8 cellular contexts compared by ENCODE assay signal in genomic region chrX:130339408-130340222, GRCh38. TPM values are rescaled to one million over a fixed set of nuclear protein-coding genes. Genes with fewer than 3 reads are reported as not detected.
DNase-seq lines count a peak whose midpoint lies in the region; ATAC-seq, FAIRE-seq and TF ChIP-seq lines count a peak whose summit lies in the region.

Gene SLC25A14, plus strand, starts transcription at chrX:130339919. Its CDS starts 360 bp downstream, at chrX:130340279.

- no peak within 1 kb of the TSS for H4K8ac ChIP-seq in H9 (replicated peaks; ENCODE audit: insufficient read length, low read depth, low read length)

- H3K36me3 ChIP-seq in neuron (ENCODE audit: insufficient read depth, low read length) = no peaks in the 10 kb centered on the region

- no peaks in the 10 kb centered on the region; a peak in 1 of 7 replicates for H3K36me3 Mint-ChIP-seq in H9 (ENCODE audit: insufficient read depth in 1 of 3, low read depth in 3 of 3)

- peak within 1 kb of the TSS; percentile 81 to 97 (median 94) for H3K27ac Mint-ChIP-seq in H9

- peak within 1 kb of the TSS; percentile 91 for H3K4me2 ChIP-seq in H9 (ENCODE audit: insufficient read depth, insufficient read length, low read length)

- no peaks in the 10 kb centered on the region for H3K23me2 ChIP-seq in H9 (ENCODE audit: insufficient read length, low read depth, low read length, poor library complexity, severe bottlenecking)

- no peak within 1 kb of the TSS for H2BK15ac ChIP-seq in H9 (ENCODE audit: low read depth, low read length)

- H3K4ac ChIP-seq in H9 (ENCODE audit: low read depth, low read length) = no peak within 1 kb of the TSS

- H4K20me1 ChIP-seq in H9 (ENCODE audit: control insufficient read depth, insufficient read depth, insufficient read length) = no peaks in the 10 kb centered on the region

- H3K27ac ChIP-seq in H9 (ENCODE audit: insufficient read length, low read depth, low read length) (no peak within 1 kb of the TSS), foreskin keratinocyte (no peak within 1 kb of the TSS), substantia nigra (ENCODE audit: low read depth, low read length, poor library complexity, severe bottlenecking) (no peak within 1 kb of the TSS)

- peak; percentile 78 for DNase-seq in H9
- peak; percentile 93 for DNase-seq in M059J (ENCODE audit: low read depth)
- DNase-seq in SIG-M5 (lab: John Stamatoyannopoulos, UW) = peak; percentile 13
- DNase-seq in activated effector memory CD4-positive, alpha-beta T cell treated with anti-CD3 and anti-CD28 coated beads, Interleukin-2, amount 50 U/mL, for 16 hours = peak; percentile 89
- DNase-seq in foreskin keratinocyte = peak; percentile 31 to 55
- peak in 44 of 49 donors; percentile 0 to 69 (median 27) for DNase-seq in substantia nigra (lab: John Stamatoyannopoulos, UW)

- no peaks in the 10 kb centered on the region; the same call in 1 of the 2 replicates for H3K79me2 ChIP-seq in H9 (ENCODE audit: insufficient read depth, low read length)

- WGBS in H9 (ENCODE audit: extremely low coverage, insufficient read length, low lambda C conversion rate) = no CpG with 5 or more reads among the region's 55 CpGs

- peaks cover 10 to 16% of the 10 kb centered on the region in 2 experiments for H3K4me1 Mint-ChIP-seq in H9

- ATAC-seq in foreskin keratinocyte = peak; percentile 96

- H2BK5ac ChIP-seq in H9 (ENCODE audit: insufficient read length, low read length) = no peak within 1 kb of the TSS

- H3K14ac ChIP-seq in H9 (ENCODE audit: insufficient read depth, low read length) = no peak within 1 kb of the TSS

- no peak for TF ChIP-seq CTCF in H9 (conservative IDR thresholded peaks at IDR 0.05)
- TF ChIP-seq CTCF in foreskin keratinocyte (conservative IDR thresholded peaks at IDR 0.05) = no peak

- H3K27me3 Mint-ChIP-seq in H9 (ENCODE audit: low read depth) = no peaks in the 10 kb centered on the region; the same call in 1 of the 2 replicates

- no peak within 1 kb of the TSS for H3K56ac ChIP-seq in H9 (ENCODE audit: insufficient read length, low read depth, low read length)

- H2BK20ac ChIP-seq in H9 (ENCODE audit: low read depth, low read length, poor library complexity, severe bottlenecking) = no peak within 1 kb of the TSS

- H3T11ph ChIP-seq in H9 (ENCODE audit: low read length) = no peak within 1 kb of the TSS

- H4K5ac ChIP-seq in H9 (ENCODE audit: insufficient read length, low read depth, low read length) = no peak within 1 kb of the TSS

- no peak within 1 kb of the TSS for H2BK12ac ChIP-seq in H9 (ENCODE audit: insufficient read length, low read depth, low read length)

- H2AFZ ChIP-seq in H9 (ENCODE audit: low read length) (no peak within 1 kb of the TSS), neuron (ENCODE audit: low read depth, low read length) (peak within 1 kb of the TSS; percentile 99)

- no peaks in the 10 kb centered on the region for H3K79me1 ChIP-seq in H9 (ENCODE audit: insufficient read depth, low read depth, low read length, poor library complexity, severe bottlenecking)

- H3K9ac ChIP-seq in H9 (ENCODE audit: extremely low read depth, insufficient read length, low read length) = no peak within 1 kb of the TSS

- H3K4me3 ChIP-seq in neuron (ENCODE audit: low read length) = peak within 1 kb of the TSS; percentile 73

- no peaks in the 10 kb centered on the region for H3K27me3 ChIP-seq in H9 (ENCODE audit: insufficient read depth, low read length)
- H3K27me3 ChIP-seq in foreskin keratinocyte = no peaks in the 10 kb centered on the region
- no peaks in the 10 kb centered on the region for H3K27me3 ChIP-seq in neuron (ENCODE audit: insufficient read depth, low read length)

- peak within 1 kb of the TSS; percentile 74 for H3K18ac ChIP-seq in H9 (ENCODE audit: insufficient read length, low read depth, low read length)

- no peaks in the 10 kb centered on the region; the same call in 1 of the 2 replicates for H3K4me1 ChIP-seq in H9 (ENCODE audit: insufficient read depth, low read length)
- H3K4me1 ChIP-seq in foreskin keratinocyte = no peaks in the 10 kb centered on the region
- H3K4me1 ChIP-seq in neuron (ENCODE audit: insufficient read depth, low read length) = peaks cover 4% of the 10 kb centered on the region

- H3K23ac ChIP-seq in H9 (ENCODE audit: insufficient read length, low read depth, low read length) = no peak within 1 kb of the TSS

- peak within 1 kb of the TSS; percentile 83 to 88 for H3K4me3 Mint-ChIP-seq in H9

- no peak within 1 kb of the TSS for H4K91ac ChIP-seq in H9 (ENCODE audit: insufficient read length, low read depth, low read length)

- no peak within 1 kb of the TSS for H2AK5ac ChIP-seq in H9 (ENCODE audit: insufficient read length, low read length)

- no peak within 1 kb of the TSS for H2BK120ac ChIP-seq in H9 (ENCODE audit: low read depth, low read length, poor library complexity, severe bottlenecking)

- H3K9me3 Mint-ChIP-seq in H9 = peaks cover 0 to 47% of the 10 kb centered on the region in 2 experiments; a peak in 2 of 5 replicates

- peak; percentile 84 for FAIRE-seq in G401.6 (lab: Jason Lieb, UNC)

- H3K9me3 ChIP-seq in H9 (ENCODE audit: control insufficient read depth, low read depth, low read length) (peaks cover 10% of the 10 kb centered on the region), neuron (ENCODE audit: low read length) (no peaks in the 10 kb centered on the region)

RNA-seq across cellular contexts. Expression of gene SLC25A14, which starts in this region (rescaled TPM):
- total RNA-seq in H9 (2021) = 11.7 and 12.7 TPM in 2 replicates
- total RNA-seq in M059J (2014; rRNA removed; shearing (Covaris generic)) = 33.1 and 34.2 TPM in 2 replicates
- 9.2 and 10.4 TPM in 2 replicates for total RNA-seq in foreskin keratinocyte
- polyA plus RNA-seq in foreskin keratinocyte = 9.7 and 10.8 TPM in 2 replicates

Comparison
In these comparisons a context has a peak if more than half of its experiments do, and no peak if none do; other contexts are left out.
1. DNase-seq: peak in every context shown above with its lines; median percentile 93 in M059J; 89 in activated effector memory CD4-positive, alpha-beta T cell treated with anti-CD3 and anti-CD28 coated beads, Interleukin-2, amount 50 U/mL, for 16 hours; 78 in H9; 43 in foreskin keratinocyte; 27 in substantia nigra; 13 in SIG-M5.